29 cellular contexts compared by ENCODE assay signal in genomic region chr5:144276034-144276822, GRCh38.
DNase-seq lines count a peak whose midpoint lies in the region; ATAC-seq, FAIRE-seq and TF ChIP-seq lines count a peak whose summit lies in the region.
"Had no signal": no experiment of that assay in that cellular context is flagged by ENCODE, and none has a peak within 500 bp of the region (broad histone marks: within the 10 kb centered on the region; RNA-seq: fewer than 3 reads in every experiment).

No MANE protein-coding gene starts in this region.

- H3K9me3 ChIP-seq in HepG2 (ENCODE audit: low read length) (no peaks in the 10 kb centered on the region), right lobe of liver (no peaks in the 10 kb centered on the region), adipocyte (ENCODE audit: control insufficient read depth, low read length) (peaks cover 7% of the 10 kb centered on the region)
- H3K9me3 ChIP-seq: ascending aorta, tibial artery had no signal

- POLR2A ChIA-PET in HepG2 (lab: Yijun Ruan, JAX), result no interaction called here

- no peak for ATAC-seq in HepG2
- no peak for ATAC-seq in right lobe of liver
- ATAC-seq in HG02642 (IDR thresholded peaks at IDR 0.05; ENCODE audit: poor library complexity, unreplicated experiment), result no peak
- ATAC-seq: esophagus mucosa; left lobe of liver; stimulated activated naive CD8-positive, alpha-beta T cell treated with anti-CD3 and anti-CD28 coated beads, Interleukin-15, amount 100 ng/mL, for 72 hours had no signal

- TF ChIP-seq RAD21 in HepG2 (CRISPR knock-in tag; IDR thresholded peaks at IDR 0.05), result no peak

- FAIRE-seq in HepG2 (lab: Jason Lieb, UNC), result no peak

- WGBS in HepG2 (ENCODE audit: low lambda C conversion rate), result under 1% methylated on average over 5 of the region's 5 CpGs
- WGBS in right lobe of liver (ENCODE audit: insufficient coverage, low coverage, low lambda C conversion rate, missing lambda C conversion rate), result 55% methylated on average over 5 of the region's 5 CpGs

- in situ Hi-C loops in HepG2 (cut with HindIII; ENCODE audit: extremely low pct_ligation_motif_present, low pct_unique_long_range_greater_than_20kb), result no loop called here

- no peak overlapping the region for H3K27ac ChIP-seq in HepG2 (ENCODE audit: extremely low read length, insufficient read depth, low read length)
- H3K27ac ChIP-seq in right lobe of liver, result no peak overlapping the region
- H3K27ac ChIP-seq: 22Rv1; ascending aorta; BLaER1 treated with 17β-estradiol and CSF1 and Interleukin-3, amounts not matched to agents 10 nM and 100 nM; tibial artery had no signal

- no TSS peak for BruUV-seq in HepG2 (replicated peaks; lab: Mats Ljungman, UMichigan)

- no peak overlapping the region for H3K9ac ChIP-seq in HepG2 (ENCODE audit: insufficient read depth, low read depth, low read length)
- no peak overlapping the region for H3K9ac ChIP-seq in adipocyte (ENCODE audit: low read length)
- H3K9ac ChIP-seq: BLaER1 treated with 17β-estradiol and CSF1 and Interleukin-3, amounts not matched to agents 10 nM and 100 nM had no signal

- TF ChIP-seq POLR2A in HepG2 (IDR thresholded peaks at IDR 0.05; ENCODE audit: insufficient read depth in 1 of 2, low read depth in 2 of 2, low read length in 2 of 2) (no peak), right lobe of liver (IDR thresholded peaks at IDR 0.05) (no peak)

- H3K4me2 ChIP-seq in HepG2 (ENCODE audit: low read depth, low read length), result no peak overlapping the region
- H3K4me2 ChIP-seq: BLaER1 treated with 17β-estradiol and CSF1 and Interleukin-3, amounts not matched to agents 10 nM and 100 nM had no signal

- H3K79me2 ChIP-seq in HepG2 (ENCODE audit: insufficient read depth, low read length), result no peaks in the 10 kb centered on the region

- CTCF ChIA-PET in HepG2 (lab: Yijun Ruan, JAX; ENCODE audit: low intra/inter-chr PET ratio, low total read pairs), result no interaction called here

- TF ChIP-seq EP300 in HepG2 (IDR thresholded peaks at IDR 0.05; ENCODE audit: low read depth in 2 of 2, low read length in 2 of 2) (no peak), HepG2 (CRISPR knock-in tag; IDR thresholded peaks at IDR 0.05; ENCODE audit: borderline replicate concordance) (no peak)

- intact Hi-C loops in HepG2 (cut with micrococcal nuclease; ENCODE audit: unreplicated experiment), result no loop called here
- intact Hi-C loops in right lobe of liver (cut with DNase I), result no loop called here

- TF ChIP-seq CTCF in HepG2 (CRISPR knock-in tag; IDR thresholded peaks at IDR 0.05), result no peak
- TF ChIP-seq CTCF in right lobe of liver (IDR thresholded peaks at IDR 0.05), result no peak
- no peak for TF ChIP-seq CTCF in fibroblast of pulmonary artery (IDR thresholded peaks at IDR 0.05; ENCODE audit: low read length, missing control alignments)

- H3K4me1 ChIP-seq in HepG2 (ENCODE audit: insufficient read depth, low read length) (no peaks in the 10 kb centered on the region), right lobe of liver (no peaks in the 10 kb centered on the region), adipocyte (ENCODE audit: control insufficient read depth, insufficient read depth, low read length) (peaks cover 2% of the 10 kb centered on the region)
- H3K4me1 ChIP-seq: ascending aorta; BLaER1 treated with 17β-estradiol and CSF1 and Interleukin-3, amounts not matched to agents 10 nM and 100 nM; tibial artery had no signal

- DNase-seq in HepG2 (ENCODE audit: low spot score) (no peak), right lobe of liver (no peak), adipocyte (ENCODE audit: low read depth) (peak; percentile 83), fibroblast of pulmonary artery (ENCODE audit: low read depth) (peak; percentile 7), NCI-H187 treated with DMSO at 0.1 percent for 48 hours (lab: John Stamatoyannopoulos, UW) (no peak), NCI-H510A treated with DMSO at 0.1 percent for 48 hours (lab: John Stamatoyannopoulos, UW) (no peak), islet precursor cell (no peak)
- DNase-seq: activated B cell treated with CpG ODN at 0.5 μM for 24 hours; activated CD4-positive, alpha-beta memory T cell treated with anti-CD3 and anti-CD28 coated beads for 36 hours; activated naive CD4-positive, alpha-beta T cell treated with Interleukin-2 at 50 U/mL for 16 hours; Caco-2; DND-41; effector memory CD4-positive, alpha-beta T cell; glutamatergic neuron; GOT3; naive B cell; NCI-H1694 treated with DMSO at 0.1 percent for 48 hours; OCI-M1; Right ventricle myocardium superior; stimulated activated CD4-positive, alpha-beta T cell treated with anti-CD3 and anti-CD28 coated beads, Interleukin-12 subunit alpha, Interleukin-12 subunit beta, amount 100 ng/mL, for 4 hours; stimulated activated naive CD8-positive, alpha-beta T cell treated with anti-CD3 and anti-CD28 coated beads, Interleukin-15, amount 100 ng/mL, for 72 hours; T-helper 9 cell; tibial artery had no signal

- no peaks in the 10 kb centered on the region for H4K20me1 ChIP-seq in HepG2 (ENCODE audit: insufficient read depth, low read length)
- H4K20me1 ChIP-seq: BLaER1 treated with 17β-estradiol and CSF1 and Interleukin-3, amounts not matched to agents 10 nM and 100 nM had no signal

- no peaks in the 10 kb centered on the region for H3K27me3 ChIP-seq in HepG2 (ENCODE audit: control insufficient read depth in 1 of 2, insufficient read depth in 2 of 2, low read length in 2 of 2)
- no peaks in the 10 kb centered on the region for H3K27me3 ChIP-seq in right lobe of liver
- no peaks in the 10 kb centered on the region for H3K27me3 ChIP-seq in adipocyte (replicated peaks; ENCODE audit: control insufficient read depth, insufficient read depth, low read length)
- H3K27me3 ChIP-seq: ascending aorta; BLaER1 treated with 17β-estradiol and CSF1 and Interleukin-3, amounts not matched to agents 10 nM and 100 nM; tibial artery had no signal

- H3K36me3 ChIP-seq in HepG2 (replicated peaks in 1 of 2; ENCODE audit: control insufficient read depth in 1 of 2, insufficient read depth in 2 of 2, low read length in 2 of 2) (no peaks in the 10 kb centered on the region), right lobe of liver (no peaks in the 10 kb centered on the region), adipocyte (ENCODE audit: control insufficient read depth, insufficient read depth, low read length, severe bottlenecking) (no peaks in the 10 kb centered on the region)
- H3K36me3 ChIP-seq: ascending aorta; BLaER1 treated with 17β-estradiol and CSF1 and Interleukin-3, amounts not matched to agents 10 nM and 100 nM; tibial artery had no signal

- H2AFZ ChIP-seq in HepG2 (ENCODE audit: low read length), result no peak overlapping the region

- H3K4me3 ChIP-seq in HepG2 (replicated peaks in 1 of 3; ENCODE audit: insufficient read depth in 1 of 3, low read depth in 2 of 3, low read length in 3 of 3) (no peak overlapping the region), right lobe of liver (no peak overlapping the region), adipocyte (ENCODE audit: low read length) (no peak overlapping the region), fibroblast of pulmonary artery (replicated peaks; ENCODE audit: low read depth, low read length) (no peak overlapping the region)
- H3K4me3 ChIP-seq: ascending aorta; BLaER1 treated with 17β-estradiol and CSF1 and Interleukin-3, amounts not matched to agents 10 nM and 100 nM; tibial artery had no signal

TF ChIP-seq in HepG2, 621 proteins besides CTCF, POLR2A, EP300 and RAD21:
- TF ChIP-seq ATF7 (IDR thresholded peaks at IDR 0.05) (peak; percentile 83), ATF7 (CRISPR knock-in tag; IDR thresholded peaks at IDR 0.05) (no peak)
- TF ChIP-seq, protein P1, sequence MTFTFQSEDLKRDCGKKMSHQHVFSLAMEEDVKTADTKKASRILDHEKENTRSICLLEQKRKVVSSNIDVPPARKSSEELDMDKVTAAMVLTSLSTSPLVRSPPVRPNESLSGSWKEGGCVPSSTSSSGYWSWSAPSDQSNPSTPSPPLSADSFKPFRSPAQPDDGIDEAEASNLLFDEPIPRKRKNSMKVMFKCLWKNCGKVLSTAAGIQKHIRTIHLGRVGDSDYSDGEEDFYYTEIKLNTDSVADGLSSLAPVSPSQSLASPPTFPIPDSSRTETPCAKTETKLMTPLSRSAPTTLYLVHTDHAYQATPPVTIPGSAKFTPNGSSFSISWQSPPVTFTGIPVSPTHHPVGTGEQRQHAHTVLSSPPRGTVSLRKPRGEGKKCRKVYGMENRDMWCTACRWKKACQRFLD (CRISPR knock-in tag; IDR thresholded peaks at IDR 0.05; ENCODE audit: borderline replicate concordance), result no peak

Comparison
In these comparisons a context has a peak if more than half of its experiments do, and no peak if none do; other contexts are left out.
1. DNase-seq: peak in adipocyte (single experiment) and fibroblast of pulmonary artery (single experiment); none in HepG2 (single experiment), right lobe of liver (0 of 3), NCI-H187 treated with DMSO at 0.1 percent for 48 hours (single experiment), NCI-H510A treated with DMSO at 0.1 percent for 48 hours (single experiment) and islet precursor cell (single experiment).